Comparison of ENCODE assay signal across 24 cellular contexts in the genomic region with DNA sequence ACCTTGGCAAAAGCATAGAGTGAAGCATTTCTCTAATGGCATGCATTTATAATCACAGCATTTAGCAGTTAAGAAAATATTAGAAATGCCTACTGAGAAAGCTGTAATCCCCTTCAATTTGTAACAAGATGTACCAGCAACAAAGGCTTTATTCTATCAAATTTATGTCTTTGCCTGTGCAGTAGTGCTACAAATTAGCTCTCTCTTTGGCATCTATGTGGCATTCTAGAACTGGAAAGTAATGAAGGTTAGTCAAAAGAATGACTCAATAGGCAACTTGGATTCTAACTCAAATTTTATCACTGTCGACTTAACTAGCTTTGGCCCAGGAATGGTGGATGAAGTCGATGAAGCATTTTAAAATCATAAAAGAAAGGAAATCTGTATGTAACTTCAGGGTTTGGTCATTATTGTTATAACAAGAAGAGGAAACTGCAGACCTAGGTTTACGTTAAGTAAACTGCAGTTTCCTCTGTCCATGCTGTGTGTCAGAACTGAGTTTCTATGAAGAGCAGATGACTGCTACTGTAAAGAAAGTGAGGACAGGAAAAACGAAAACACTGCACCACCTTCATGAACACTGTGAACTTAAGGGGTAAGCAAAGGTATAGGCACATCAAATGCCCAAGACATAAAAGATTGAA.
A peak's percentile ranks its signal among the peaks of the same experiment; 100 is the strongest.
DNase-seq lines count a peak whose midpoint lies in the region; ATAC-seq and TF ChIP-seq lines count a peak whose summit lies in the region.
"Had no signal": no experiment of that assay in that cellular context is flagged by ENCODE, and none has a peak within 500 bp of the region (broad histone marks: within the 10 kb centered on the region; RNA-seq: fewer than 3 reads in every experiment).

No MANE protein-coding gene starts in this region.

- H3K27me3 ChIP-seq in Loucy (ENCODE audit: insufficient read depth, low read length, poor library complexity, severe bottlenecking) (no peaks in the 10 kb centered on the region), lower lobe of right lung (ENCODE audit: low read depth) (no peaks in the 10 kb centered on the region), body of pancreas (no peaks in the 10 kb centered on the region)
- H3K27me3 ChIP-seq in CD8-positive, alpha-beta T cell (ENCODE audit: insufficient read depth, low read length) = no peaks in the 10 kb centered on the region
- H3K27me3 ChIP-seq: colonic mucosa, hepatocyte, stomach had no signal

- peak overlapping the region; percentile 43 to 83 for H3K27ac ChIP-seq in coronary artery
- peak overlapping the region; percentile 76 for H3K27ac ChIP-seq in lower lobe of right lung
- H3K27ac ChIP-seq in substantia nigra (ENCODE audit: low read depth, low read length, poor library complexity, severe bottlenecking) = peak overlapping the region; percentile 95
- H3K27ac ChIP-seq in body of pancreas = no peak overlapping the region
- no peak overlapping the region for H3K27ac ChIP-seq in CD8-positive, alpha-beta T cell (ENCODE audit: low read depth, low read length)
- H3K27ac ChIP-seq: colonic mucosa, hepatocyte, SK-N-MC had no signal

- POLR2A ChIA-PET in CD8-positive, alpha-beta T cell (lab: Charles Lee) = interaction anchor here (0.6 to 1.3 kb wide), 2 partner anchors 9 to 954 kb away, joined by 3 to 4 read pairs; no protein-coding TSS in a partner anchor

- H3K9me2 ChIP-seq in Loucy (replicated peaks; ENCODE audit: low read depth, low read length) = no peaks in the 10 kb centered on the region

- H3K9me3 ChIP-seq in Loucy (ENCODE audit: insufficient read depth, low read depth, low read length) (no peaks in the 10 kb centered on the region), lower lobe of right lung (no peaks in the 10 kb centered on the region), mucosa of descending colon (no peaks in the 10 kb centered on the region), body of pancreas (no peaks in the 10 kb centered on the region)
- no peaks in the 10 kb centered on the region for H3K9me3 ChIP-seq in CD8-positive, alpha-beta T cell (ENCODE audit: low read length)
- H3K9me3 ChIP-seq: colonic mucosa, stomach had no signal

- ATAC-seq in lower lobe of right lung (no peak), mucosa of descending colon (no peak), body of pancreas (no peak)
- ATAC-seq in stimulated activated memory B cell treated with anti-CD40 and anti-IgM and Interleukin-4, amounts not matched to agents 10 μg/mL and 1 μg/mL and 100 μg/mL, for 72 hours = no peak
- ATAC-seq in CD8-positive, alpha-beta T cell = no peak
- ATAC-seq: activated naive CD4-positive, alpha-beta T cell treated with anti-CD3 and anti-CD28 coated beads, Interleukin-2, amount 50 U/mL, for 72 hours had no signal

- no peak overlapping the region for H3K27ac Mint-ChIP-seq in stimulated activated memory B cell treated with anti-CD40 and anti-IgM and Interleukin-4, amounts not matched to agents 10 μg/mL and 1 μg/mL and 100 μg/mL, for 72 hours
- H3K27ac Mint-ChIP-seq in CD8-positive, alpha-beta T cell = no peak overlapping the region
- H3K27ac Mint-ChIP-seq: activated CD4-positive, alpha-beta T cell treated with anti-CD3 and anti-CD28 coated beads, Interleukin-2, amount 10 ng/mL, durations not matched to agents 7 days and 5 days; activated naive CD4-positive, alpha-beta T cell treated with anti-CD3 and anti-CD28 coated beads, Interleukin-2, amount 50 U/mL, for 72 hours; immature natural killer cell; memory B cell had no signal

- no peak overlapping the region for H3K4me3 Mint-ChIP-seq in stimulated activated memory B cell treated with anti-CD40 and anti-IgM and Interleukin-4, amounts not matched to agents 10 μg/mL and 1 μg/mL and 100 μg/mL, for 72 hours
- H3K4me3 Mint-ChIP-seq in CD8-positive, alpha-beta T cell = no peak overlapping the region
- H3K4me3 Mint-ChIP-seq: activated CD4-positive, alpha-beta T cell treated with anti-CD3 and anti-CD28 coated beads, Interleukin-2, amount 10 ng/mL, durations not matched to agents 7 days and 5 days; immature natural killer cell; memory B cell; naive B cell had no signal

- TF ChIP-seq CTCF in Loucy (conservative IDR thresholded peaks at IDR 0.05; ENCODE audit: low read length) = no peak
- TF ChIP-seq CTCF in coronary artery (IDR thresholded peaks at IDR 0.05) = no peak
- TF ChIP-seq CTCF in lower lobe of right lung (IDR thresholded peaks at IDR 0.05) = no peak
- TF ChIP-seq CTCF in mucosa of descending colon (IDR thresholded peaks at IDR 0.05) = no peak
- TF ChIP-seq CTCF in body of pancreas (IDR thresholded peaks at IDR 0.05) = no peak
- TF ChIP-seq CTCF in CD8-positive, alpha-beta T cell (IDR thresholded peaks at IDR 0.05) = no peak

- no peak for DNase-seq in coronary artery (ENCODE audit: low spot score)
- DNase-seq in lower lobe of right lung = no peak
- DNase-seq in substantia nigra (lab: John Stamatoyannopoulos, UW) = no peak
- DNase-seq in mucosa of descending colon = no peak
- DNase-seq in body of pancreas = no peak
- DNase-seq in CD8-positive, alpha-beta T cell = no peak
- DNase-seq: activated CD4-positive, alpha-beta T cell treated with anti-CD3 and anti-CD28 coated beads, Interleukin-2, amount 10 ng/mL, durations not matched to agents 7 days and 5 days; C1 segment of cervical spinal cord; colonic mucosa; immature natural killer cell; IMR-90; naive B cell; NCI-H1417; NCI-H524; occipital lobe; retina; stomach; T-helper 2 cell had no signal

- H3K4me3 ChIP-seq in Loucy (ENCODE audit: low read length, poor library complexity, severe bottlenecking) = no peak overlapping the region
- peak overlapping the region; percentile 73 for H3K4me3 ChIP-seq in coronary artery
- H3K4me3 ChIP-seq in lower lobe of right lung = peak overlapping the region; percentile 56
- H3K4me3 ChIP-seq in mucosa of descending colon = no peak overlapping the region
- no peak overlapping the region for H3K4me3 ChIP-seq in body of pancreas
- H3K4me3 ChIP-seq in CD8-positive, alpha-beta T cell (ENCODE audit: low read depth, low read length) = no peak overlapping the region
- H3K4me3 ChIP-seq: colonic mucosa, hepatocyte, SK-N-MC had no signal

- H3F3A ChIP-seq in Loucy (ENCODE audit: low read depth) = no peaks in the 10 kb centered on the region

- no peaks in the 10 kb centered on the region for H4K20me1 ChIP-seq in Loucy (ENCODE audit: insufficient read depth, low read length, poor library complexity, severe bottlenecking)

- H3K4me1 Mint-ChIP-seq in stimulated activated memory B cell treated with anti-CD40 and anti-IgM and Interleukin-4, amounts not matched to agents 10 μg/mL and 1 μg/mL and 100 μg/mL, for 72 hours = no peaks in the 10 kb centered on the region
- no peaks in the 10 kb centered on the region for H3K4me1 Mint-ChIP-seq in CD8-positive, alpha-beta T cell (ENCODE audit: low read depth)
- H3K4me1 Mint-ChIP-seq: activated CD4-positive, alpha-beta T cell treated with anti-CD3 and anti-CD28 coated beads, Interleukin-2, amount 10 ng/mL, durations not matched to agents 7 days and 5 days; immature natural killer cell; memory B cell had no signal

- no peak for TF ChIP-seq POLR2A in body of pancreas (IDR thresholded peaks at IDR 0.05)

- H3K9ac ChIP-seq in Loucy (ENCODE audit: low read depth, low read length, poor library complexity, severe bottlenecking) = no peak overlapping the region

- H3K36me3 ChIP-seq in Loucy (ENCODE audit: insufficient read depth, low read length) = no peaks in the 10 kb centered on the region; the same call in 1 of the 2 replicates
- H3K36me3 ChIP-seq in lower lobe of right lung = no peaks in the 10 kb centered on the region
- H3K36me3 ChIP-seq in mucosa of descending colon (ENCODE audit: low read depth) = no peaks in the 10 kb centered on the region
- peaks cover 0 to 2% of the 10 kb centered on the region in 2 donors for H3K36me3 ChIP-seq in body of pancreas (replicated peaks in 1 of 2; ENCODE audit: insufficient read depth in 1 of 2, low read depth in 2 of 2)
- H3K36me3 ChIP-seq in CD8-positive, alpha-beta T cell (ENCODE audit: insufficient read depth, low read length) = no peaks in the 10 kb centered on the region
- H3K36me3 ChIP-seq: colonic mucosa, stomach had no signal

- CTCF ChIA-PET in CD8-positive, alpha-beta T cell (lab: Charles Lee) = interaction anchor here (0.8 kb wide), 1 partner anchor 1031 kb away, joined by 3 read pairs; no protein-coding TSS in a partner anchor

- H2AFZ ChIP-seq in Loucy (ENCODE audit: low read length) = no peak overlapping the region; the same call in 1 of the 2 replicates
- H2AFZ ChIP-seq: hepatocyte had no signal

- H3K36me3 Mint-ChIP-seq in stimulated activated memory B cell treated with anti-CD40 and anti-IgM and Interleukin-4, amounts not matched to agents 10 μg/mL and 1 μg/mL and 100 μg/mL, for 72 hours = peaks cover 4% of the 10 kb centered on the region
- H3K36me3 Mint-ChIP-seq in CD8-positive, alpha-beta T cell = no peaks in the 10 kb centered on the region
- H3K36me3 Mint-ChIP-seq: activated naive CD4-positive, alpha-beta T cell treated with anti-CD3 and anti-CD28 coated beads, Interleukin-2, amount 50 U/mL, for 72 hours; immature natural killer cell; memory B cell had no signal

- 77 to 84% methylated on average over 4 of the region's 4 CpGs for WGBS in body of pancreas, 2 donors

- intact Hi-C loops in lower lobe of right lung (cut with DNase I) (no loop called here), mucosa of descending colon (cut with DNase I, micrococcal nuclease) (no loop called here), body of pancreas (cut with DNase I) (no loop called here)
- intact Hi-C loops in CD8-positive, alpha-beta T cell (cut with DNase I, micrococcal nuclease) = no loop called here

- no peaks in the 10 kb centered on the region for H3K79me2 ChIP-seq in Loucy (ENCODE audit: insufficient read depth, low read length)
- H3K79me2 ChIP-seq: hepatocyte had no signal

- peak overlapping the region; percentile 19 for H3K4me2 ChIP-seq in Loucy (ENCODE audit: low read depth, low read length, poor library complexity, severe bottlenecking)
- H3K4me2 ChIP-seq: hepatocyte had no signal

- peaks cover 3% of the 10 kb centered on the region for H3K9me3 Mint-ChIP-seq in stimulated activated memory B cell treated with anti-CD40 and anti-IgM and Interleukin-4, amounts not matched to agents 10 μg/mL and 1 μg/mL and 100 μg/mL, for 72 hours
- no peaks in the 10 kb centered on the region for H3K9me3 Mint-ChIP-seq in CD8-positive, alpha-beta T cell
- H3K9me3 Mint-ChIP-seq: activated CD4-positive, alpha-beta T cell treated with anti-CD3 and anti-CD28 coated beads, Interleukin-2, amount 10 ng/mL, durations not matched to agents 7 days and 5 days; immature natural killer cell had no signal

- peaks cover 47% of the 10 kb centered on the region for H3K4me1 ChIP-seq in Loucy (ENCODE audit: insufficient read depth, low read length, poor library complexity, severe bottlenecking)
- peaks cover 15% of the 10 kb centered on the region for H3K4me1 ChIP-seq in lower lobe of right lung
- H3K4me1 ChIP-seq in mucosa of descending colon (ENCODE audit: low read depth) = no peaks in the 10 kb centered on the region
- H3K4me1 ChIP-seq in body of pancreas = peaks cover 17% of the 10 kb centered on the region
- no peaks in the 10 kb centered on the region for H3K4me1 ChIP-seq in CD8-positive, alpha-beta T cell (ENCODE audit: insufficient read depth, low read length)
- H3K4me1 ChIP-seq: colonic mucosa, stomach had no signal

- peaks cover 8% of the 10 kb centered on the region for H3K27me3 Mint-ChIP-seq in stimulated activated memory B cell treated with anti-CD40 and anti-IgM and Interleukin-4, amounts not matched to agents 10 μg/mL and 1 μg/mL and 100 μg/mL, for 72 hours
- H3K27me3 Mint-ChIP-seq in CD8-positive, alpha-beta T cell (ENCODE audit: low read depth) = peaks cover 2% of the 10 kb centered on the region
- H3K27me3 Mint-ChIP-seq: naive B cell had no signal

Comparison
In these comparisons a context has a peak if more than half of its experiments do, and no peak if none do; other contexts are left out.
1. H3K4me3 ChIP-seq: peak in coronary artery (single experiment) and lower lobe of right lung (single experiment); none in Loucy (single experiment), mucosa of descending colon (single experiment), body of pancreas (0 of 2) and CD8-positive, alpha-beta T cell (single experiment).
2. H3K27ac ChIP-seq: peak in coronary artery (2 of 2), lower lobe of right lung (single experiment) and substantia nigra (single experiment); none in body of pancreas (0 of 4) and CD8-positive, alpha-beta T cell (single experiment).